Comparison of ENCODE assay signal across 25 cellular contexts in the genomic region with DNA sequence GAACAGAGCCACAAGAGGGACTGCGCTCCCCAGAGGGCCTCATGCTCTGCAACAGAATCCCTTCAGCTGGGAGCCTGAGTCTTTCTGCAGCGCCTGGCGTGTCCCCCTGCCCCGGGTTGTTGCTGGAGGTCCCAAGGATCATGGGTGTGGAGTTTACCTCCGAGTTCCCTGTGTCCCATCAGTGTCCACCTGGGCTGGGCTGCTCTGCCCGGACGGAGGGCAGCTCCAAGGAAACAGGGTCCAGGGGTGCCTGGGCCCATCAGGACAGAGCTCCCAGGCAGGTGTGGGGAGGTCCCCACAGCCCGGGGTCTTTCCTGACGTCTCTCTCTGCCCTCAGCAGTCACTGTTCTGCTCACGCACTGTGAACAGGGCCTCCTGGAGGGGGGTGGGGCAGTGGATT.
"Had no signal": no experiment of that assay in that cellular context is flagged by ENCODE, and none has a peak within 500 bp of the region (broad histone marks: within the 10 kb centered on the region; RNA-seq: fewer than 3 reads in every experiment).

No MANE protein-coding gene starts in this region.

- DNase-seq: effector memory CD8-positive, alpha-beta T cell; esophagus squamous epithelium; foreskin fibroblast; immature natural killer cell; left cardiac atrium; left ventricle myocardium inferior; lower lobe of right lung; nucleus accumbens; psoas muscle; retina; spleen; stimulated activated CD4-positive, alpha-beta T cell treated with anti-CD3 and anti-CD28 coated beads, Interleukin-15, amount 100 ng/mL, for 24 hours; stimulated activated CD4-positive, alpha-beta T cell treated with anti-CD3 and anti-CD28 coated beads, Interleukin-1b, Interleukin-23, amount 100 ng/mL, for 48 hours; stimulated activated CD4-positive, alpha-beta T cell treated with anti-CD3 and anti-CD28 coated beads, Interleukin-4, amount 100 ng/mL, for 4 hours; stimulated activated naive CD4-positive, alpha-beta T cell treated with Interleukin-2 at 50 U/mL for 16 hours had no signal

- H3K27ac ChIP-seq: epithelial cell of prostate, esophagus squamous epithelium, gastroesophageal sphincter, left ventricle myocardium inferior, lower lobe of right lung, neural progenitor cell, pancreas, psoas muscle, spleen, uterus had no signal

- H3K36me3 ChIP-seq: neural progenitor cell, uterus had no signal

- H3K36me3 Mint-ChIP-seq: natural killer cell treated with Interleukin-12 subunit alpha and Interleukin-12 subunit beta and Interleukin-15 and Interleukin-18, amount 100 ng/mL, for 72 hours had no signal

- H3K27me3 ChIP-seq: pancreas, spleen, uterus had no signal

- H3K27ac Mint-ChIP-seq: memory B cell, mesothelial cell of epicardium, neural progenitor cell had no signal

- H3K27me3 Mint-ChIP-seq: dendritic cell treated with granulocyte-macrophage colony-stimulating factor and Interleukin-4, amounts not matched to agents 40 ng/mL and 50 ng/mL, for 4 days; effector memory CD8-positive, alpha-beta T cell; memory B cell; natural killer cell treated with Interleukin-12 subunit alpha and Interleukin-12 subunit beta and Interleukin-15 and Interleukin-18, amount 100 ng/mL, for 72 hours had no signal

- H3K4me3 Mint-ChIP-seq: dendritic cell treated with granulocyte-macrophage colony-stimulating factor and Interleukin-4, amounts not matched to agents 40 ng/mL and 50 ng/mL, for 4 days; effector memory CD8-positive, alpha-beta T cell; immature natural killer cell; memory B cell; mesothelial cell of epicardium; natural killer cell treated with Interleukin-12 subunit alpha and Interleukin-12 subunit beta and Interleukin-15 and Interleukin-18, amount 100 ng/mL, for 72 hours; neural progenitor cell had no signal

- H3K4me3 ChIP-seq: esophagus squamous epithelium, gastroesophageal sphincter, left ventricle myocardium inferior, lower lobe of right lung, neural progenitor cell, pancreas, psoas muscle, spleen, uterus had no signal

- H3K9me3 Mint-ChIP-seq: dendritic cell treated with granulocyte-macrophage colony-stimulating factor and Interleukin-4, amounts not matched to agents 40 ng/mL and 50 ng/mL, for 4 days; effector memory CD8-positive, alpha-beta T cell; immature natural killer cell; memory B cell; mesothelial cell of epicardium; natural killer cell treated with Interleukin-12 subunit alpha and Interleukin-12 subunit beta and Interleukin-15 and Interleukin-18, amount 100 ng/mL, for 72 hours; neural progenitor cell had no signal

- H3K4me1 ChIP-seq: pancreas, psoas muscle, uterus had no signal

- H3K9me3 ChIP-seq: esophagus squamous epithelium, gastroesophageal sphincter, left ventricle myocardium inferior, lower lobe of right lung, pancreas, psoas muscle, spleen, uterus had no signal

- ATAC-seq: effector memory CD8-positive, alpha-beta T cell; gastroesophageal sphincter; left cardiac atrium; lower lobe of right lung; natural killer cell treated with Interleukin-12 subunit alpha and Interleukin-12 subunit beta and Interleukin-15 and Interleukin-18, amount 100 ng/mL, for 72 hours; pancreas; psoas muscle; sciatic nerve had no signal
